In the genomic region with DNA sequence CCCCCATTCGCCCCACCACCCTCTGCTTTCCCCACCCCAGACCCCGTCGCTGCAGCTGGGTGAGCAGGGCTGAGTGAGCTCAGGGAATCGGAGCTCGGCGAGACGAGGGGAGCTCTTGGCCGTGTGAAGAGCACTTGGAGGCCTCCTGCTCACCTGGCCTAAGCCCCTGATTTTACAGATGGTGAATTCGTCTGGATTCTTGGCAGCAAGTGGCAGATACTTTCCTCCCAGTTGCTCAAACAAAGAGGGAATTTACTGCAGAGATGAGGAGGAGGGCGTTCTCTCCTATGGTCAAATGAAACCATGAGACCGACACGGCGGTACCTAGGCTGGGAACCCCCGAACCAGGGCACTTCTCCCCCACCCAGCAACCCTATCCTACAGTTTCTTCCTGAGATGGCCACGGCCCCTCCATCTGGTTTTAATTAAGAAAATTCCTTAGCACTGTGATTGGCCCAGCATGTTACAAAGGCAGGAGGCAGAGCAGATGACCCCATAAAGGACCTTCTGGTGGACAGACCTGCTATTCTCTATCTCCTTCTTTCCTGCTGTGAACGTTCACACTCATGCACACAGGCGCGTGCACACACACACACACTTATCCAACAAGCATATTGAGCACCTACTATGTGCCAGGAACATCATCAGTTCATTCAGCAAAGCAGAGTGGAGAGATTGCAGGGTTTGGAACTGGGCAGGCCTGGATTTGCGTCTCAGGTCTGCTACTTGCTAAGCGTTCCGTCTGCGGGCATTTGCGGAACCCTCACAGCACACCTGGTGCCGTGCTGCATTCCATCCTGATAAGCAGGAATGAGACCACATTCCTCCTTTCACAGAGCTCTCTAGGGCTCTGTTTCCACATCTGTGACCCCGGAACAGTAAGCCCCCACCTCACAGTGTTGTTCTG, we compare ENCODE assay signal across 8 cellular contexts.
A peak's percentile ranks its signal among the peaks of the same experiment; 100 is the strongest.
DNase-seq lines count a peak whose midpoint lies in the region; ATAC-seq, FAIRE-seq and TF ChIP-seq lines count a peak whose summit lies in the region.

No MANE protein-coding gene starts in this region.

- peak overlapping the region; percentile 67 for H3K23ac ChIP-seq in IMR-90 (ENCODE audit: low read depth, low read length)

- peak; percentile 85 for FAIRE-seq in bronchial epithelial cell (lab: Jason Lieb, UNC)

- no peak for TF ChIP-seq RAD21 in IMR-90 (IDR thresholded peaks at IDR 0.05; ENCODE audit: low read length)

- H3K4me3 ChIP-seq in IMR-90 (ENCODE audit: insufficient read depth, low read depth, low read length): no peak overlapping the region
- H3K4me3 ChIP-seq in bronchial epithelial cell (ENCODE audit: low read depth, low read length): no peak overlapping the region
- no peak overlapping the region for H3K4me3 ChIP-seq in stomach smooth muscle (ENCODE audit: low read length in 2 of 2)
- no peak overlapping the region for H3K4me3 ChIP-seq in body of pancreas

- WGBS in IMR-90 (ENCODE audit: extremely low coverage in 2 of 2, insufficient read length in 1 of 2), 2 experiments: 67% methylated on average over 1 of the region's 25 CpGs; no CpG with 5 or more reads in 1 of the 2 experiments
- WGBS in body of pancreas, 2 donors: 79 to 88% methylated on average over 15 to 25 of the region's 25 CpGs

- no peaks in the 10 kb centered on the region for H3K27me3 ChIP-seq in IMR-90 (ENCODE audit: control insufficient read depth, insufficient read depth, low read length)
- no peaks in the 10 kb centered on the region for H3K27me3 ChIP-seq in bronchial epithelial cell (ENCODE audit: control insufficient read depth, insufficient read depth, low read length)
- no peaks in the 10 kb centered on the region for H3K27me3 ChIP-seq in stomach smooth muscle (ENCODE audit: control insufficient read depth in 1 of 2, insufficient read depth in 2 of 2, low read length in 2 of 2)
- H3K27me3 ChIP-seq in body of pancreas: no peaks in the 10 kb centered on the region

- H2BK120ac ChIP-seq in IMR-90 (ENCODE audit: low read depth, low read length): peak overlapping the region; percentile 91

- H3K79me1 ChIP-seq in IMR-90 (ENCODE audit: low read depth in 1 of 2, low read length in 2 of 2): peaks cover 15 to 71% of the 10 kb centered on the region in 2 experiments; a peak in 3 of 4 replicates

- peak overlapping the region; percentile 93 for H4K91ac ChIP-seq in IMR-90 (ENCODE audit: insufficient read depth, low read depth, low read length)

- peak overlapping the region; percentile 11; the same call in 1 of the 2 replicates for H3K4me2 ChIP-seq in IMR-90 (ENCODE audit: low read depth, low read length)

- H3K9me3 ChIP-seq in IMR-90 (ENCODE audit: control insufficient read depth, insufficient read depth, low read length): no peaks in the 10 kb centered on the region
- H3K9me3 ChIP-seq in stomach smooth muscle (ENCODE audit: control insufficient read depth in 2 of 2, low read length in 2 of 2): no peaks in the 10 kb centered on the region
- H3K9me3 ChIP-seq in body of pancreas: no peaks in the 10 kb centered on the region

- POLR2A ChIA-PET in IMR-90 (lab: Charles Lee; ENCODE audit: unreplicated experiment): interaction anchor here (0.9 kb wide), 1 partner anchor 205 kb away, joined by 7 read pairs; the partner anchor contains the start of gene GRK5

- H2BK5ac ChIP-seq in IMR-90 (ENCODE audit: low read depth, low read length, poor library complexity, severe bottlenecking): peak overlapping the region; percentile 77

- BruUV-seq in IMR-90 (replicated peaks; lab: Mats Ljungman, UMichigan): no TSS peak

- peak overlapping the region; percentile 85 for H3K27ac ChIP-seq in IMR-90 (ENCODE audit: insufficient read depth, low read length)
- peak overlapping the region; percentile 31 for H3K27ac ChIP-seq in stomach smooth muscle (ENCODE audit: low read length)
- peak overlapping the region in 1 of 4 donors; percentile 32 for H3K27ac ChIP-seq in body of pancreas

- in situ Hi-C loops in IMR-90 (cut with MboI; ENCODE audit: low sequenced_read_pairs): no loop called here

- H4K20me1 ChIP-seq in IMR-90 (ENCODE audit: insufficient read depth, low read length): peaks cover 7% of the 10 kb centered on the region

- peak overlapping the region; percentile 93 for H4K5ac ChIP-seq in IMR-90 (ENCODE audit: low read depth, low read length)

- H3K36me3 ChIP-seq in IMR-90 (ENCODE audit: control insufficient read depth, insufficient read depth, low read length): peaks cover 26% of the 10 kb centered on the region; the same call in 1 of the 2 replicates
- H3K36me3 ChIP-seq in bronchial epithelial cell (ENCODE audit: control insufficient read depth, insufficient read depth, low read length): no peaks in the 10 kb centered on the region
- no peaks in the 10 kb centered on the region for H3K36me3 ChIP-seq in stomach smooth muscle (ENCODE audit: control insufficient read depth in 2 of 2, insufficient read depth in 2 of 2, low read length in 2 of 2)
- no peaks in the 10 kb centered on the region for H3K36me3 ChIP-seq in body of pancreas (replicated peaks in 1 of 2; ENCODE audit: insufficient read depth in 1 of 2, low read depth in 2 of 2)

- H2AK9ac ChIP-seq in IMR-90 (replicated peaks; ENCODE audit: low read depth, low read length, poor library complexity): peak overlapping the region; percentile 80

- peak overlapping the region; percentile 73 for H3K9ac ChIP-seq in IMR-90 (ENCODE audit: low read depth, low read length)
- no peak overlapping the region for H3K9ac ChIP-seq in stomach smooth muscle (ENCODE audit: low read length in 2 of 2)

- H2BK20ac ChIP-seq in IMR-90 (ENCODE audit: low read depth, low read length): peak overlapping the region; percentile 78

- peak overlapping the region; percentile 83 for H3K56ac ChIP-seq in IMR-90 (ENCODE audit: extremely low read depth, insufficient read depth, low read length)

- intact Hi-C loops in IMR-90 (cut with micrococcal nuclease) (loop anchor here (5.0 kb wide), 2 partner anchors 76 to 141 kb away; no protein-coding TSS in a partner anchor), body of pancreas (cut with DNase I) (no loop called here)

- peak overlapping the region; percentile 97 for H3K14ac ChIP-seq in IMR-90 (replicated peaks; ENCODE audit: low read depth, low read length)

- DNase-seq in IMR-90 (peak; percentile 72), bronchial epithelial cell (ENCODE audit: low read depth) (peak; percentile 12), islet precursor cell (peak; percentile 92), body of pancreas (no peak), T1000 (lab: John Stamatoyannopoulos, UW) (no peak)

- H3K9me1 ChIP-seq in IMR-90 (ENCODE audit: insufficient read depth, low read length): peaks cover 21% of the 10 kb centered on the region

- H2AK5ac ChIP-seq in IMR-90 (ENCODE audit: low read depth, low read length): peak overlapping the region; percentile 96

- H3K18ac ChIP-seq in IMR-90 (ENCODE audit: low read depth, low read length): peak overlapping the region; percentile 95

- TF ChIP-seq CTCF in IMR-90 (conservative IDR thresholded peaks at IDR 0.05; ENCODE audit: low read depth, low read length): no peak
- TF ChIP-seq CTCF in bronchial epithelial cell (IDR thresholded peaks at IDR 0.05; ENCODE audit: insufficient read depth, low read length, severe bottlenecking): no peak
- TF ChIP-seq CTCF in body of pancreas (IDR thresholded peaks at IDR 0.05): no peak

- ATAC-seq in IMR-90 (ENCODE audit: low read depth) (no peak), GM18867 (IDR thresholded peaks at IDR 0.05; ENCODE audit: unreplicated experiment) (no peak), HG03521 (IDR thresholded peaks at IDR 0.05; ENCODE audit: unreplicated experiment) (no peak), body of pancreas (no peak)

- peak overlapping the region; percentile 94 for H3K4ac ChIP-seq in IMR-90 (ENCODE audit: low read depth, low read length)

- peak overlapping the region; percentile 86 to 90 for H4K8ac ChIP-seq in IMR-90 (ENCODE audit: low read depth in 2 of 2, low read length in 2 of 2)

- peak overlapping the region; percentile 25 for H2AFZ ChIP-seq in IMR-90 (replicated peaks; ENCODE audit: low read length, poor library complexity)

- dilution Hi-C loops in IMR-90 (cut with HindIII; ENCODE audit: low sequenced_read_pairs, unreplicated experiment): no loop called here

- peak; percentile 8; the same call in 1 of the 2 replicates for TF ChIP-seq POLR2A in IMR-90 (IDR thresholded peaks at IDR 0.05; ENCODE audit: low read depth, low read length)
- TF ChIP-seq POLR2A in body of pancreas (IDR thresholded peaks at IDR 0.05): no peak

- H3K4me1 ChIP-seq in IMR-90 (ENCODE audit: control insufficient read depth, insufficient read depth, low read length) (peaks cover 51% of the 10 kb centered on the region), stomach smooth muscle (ENCODE audit: control insufficient read depth, insufficient read depth, low read length) (peaks cover 41% of the 10 kb centered on the region), body of pancreas (no peaks in the 10 kb centered on the region)

- peak overlapping the region; percentile 78 for H2BK15ac ChIP-seq in IMR-90 (ENCODE audit: low read depth, low read length)

- CTCF ChIA-PET in IMR-90 (lab: Yijun Ruan, JAX): interaction anchor here (1.4 to 1.7 kb wide), 2 partner anchors 204 to 206 kb away, joined by 6 to 7 read pairs; partner anchors contain the start of gene GRK5

TF ChIP-seq in IMR-90, 13 proteins besides CTCF, POLR2A, EP300 and RAD21:
- TF ChIP-seq MAFK (IDR thresholded peaks at IDR 0.05; ENCODE audit: low read depth, low read length) (no peak), RCOR1 (IDR thresholded peaks at IDR 0.05; ENCODE audit: insufficient replicate concordance, low read length) (no peak), CEBPB (IDR thresholded peaks at IDR 0.05; ENCODE audit: low read depth, low read length) (no peak), MAZ (IDR thresholded peaks at IDR 0.05; ENCODE audit: borderline replicate concordance, low read depth, low read length) (no peak), CHD1 (IDR thresholded peaks at IDR 0.05; ENCODE audit: low read depth, low read length) (no peak), SMC3 (IDR thresholded peaks at IDR 0.05; ENCODE audit: low read depth, low read length) (no peak), MXI1 (IDR thresholded peaks at IDR 0.05; ENCODE audit: borderline replicate concordance, low read depth, low read length) (no peak)
TF ChIP-seq in IMR-90: peak in this region for 0.

Comparison
In these comparisons a context has a peak if more than half of its experiments do, and no peak if none do; other contexts are left out.
1. DNase-seq: peak in IMR-90 (single experiment), bronchial epithelial cell (single experiment) and islet precursor cell (single experiment); none in body of pancreas (0 of 4) and T1000 (single experiment).